ENCODE assay signal across 1 cellular context in genomic region chr7:1223196-1224092, GRCh38.
TF ChIP-seq lines count a peak whose summit lies in the region.

No MANE protein-coding gene starts in this region.

TF ChIP-seq in GM12878, 131 proteins besides CTCF, POLR2A, EP300 and RAD21 (continued from another document):
- no peak for TF ChIP-seq E4F1 (IDR thresholded peaks at IDR 0.05; ENCODE audit: borderline replicate concordance, partially characterized antibody)
- TF ChIP-seq RUNX3 (IDR thresholded peaks at IDR 0.05; ENCODE audit: low read length) = no peak
- TF ChIP-seq BRCA1 (IDR thresholded peaks at IDR 0.05; ENCODE audit: low read depth, low read length) = no peak
- TF ChIP-seq RELB (IDR thresholded peaks at IDR 0.05; ENCODE audit: low read depth) = no peak
- no peak for TF ChIP-seq USF2 (IDR thresholded peaks at IDR 0.05; ENCODE audit: borderline replicate concordance, low read depth, low read length)
- TF ChIP-seq CHD4 (IDR thresholded peaks at IDR 0.05) = no peak
- TF ChIP-seq TCF3 (IDR thresholded peaks at IDR 0.05; ENCODE audit: borderline replicate concordance, insufficient read depth, low read depth, low read length) = no peak
- TF ChIP-seq TBL1XR1 (IDR thresholded peaks at IDR 0.05; ENCODE audit: low read depth, low read length) = no peak
